ENCODE assay signal across 21 cellular contexts in genomic region chr1:202662081-202662480, GRCh38. TPM values are rescaled to one million over a fixed set of nuclear protein-coding genes. Genes with fewer than 3 reads are reported as not detected.
DNase-seq lines count a peak whose midpoint lies in the region; ATAC-seq and TF ChIP-seq lines count a peak whose summit lies in the region.
"Had no signal": no experiment of that assay in that cellular context is flagged by ENCODE, and none has a peak within 500 bp of the region (broad histone marks: within the 10 kb centered on the region; RNA-seq: fewer than 3 reads in every experiment).

No MANE protein-coding gene starts in this region.

- DNase-seq in DMS153 treated with DMSO at 0.1 percent for 48 hours (lab: John Stamatoyannopoulos, UW; ENCODE audit: unreplicated experiment) (peak; percentile 91), NCI-H1092 (lab: John Stamatoyannopoulos, UW) (peak; percentile 53), NCI-H345 (lab: John Stamatoyannopoulos, UW) (peak; percentile 68), dermis blood vessel endothelial cell (peak; percentile 33), GM03348 (ENCODE audit: low spot score) (no peak), Calu3 (no peak), NCI-H128 (lab: John Stamatoyannopoulos, UW; ENCODE audit: unreplicated experiment) (no peak)
- DNase-seq: activated CD4-positive, alpha-beta T cell treated with anti-CD3 and anti-CD28 coated beads for 4 hours; activated CD8-positive, alpha-beta memory T cell treated with anti-CD3 and anti-CD28 coated beads, Interleukin-2, amount 10 ng/mL, durations not matched to agents 7 days and 5 days; brain microvascular endothelial cell; DND-41; erythroblast; gastrocnemius medialis; left cardiac atrium; midbrain; PC-9; retina had no signal

- H3K4me3 Mint-ChIP-seq in Calu3 (ENCODE audit: low read depth, unreplicated experiment), result no peak overlapping the region
- H3K4me3 Mint-ChIP-seq: activated CD8-positive, alpha-beta memory T cell treated with anti-CD3 and anti-CD28 coated beads, Interleukin-2, amount 10 ng/mL, durations not matched to agents 7 days and 5 days; activated T-helper 17 cell treated with anti-CD3 and anti-CD28 coated beads, Interleukin-2, amount 50 U/mL, for 72 hours; stimulated activated effector memory CD8-positive, alpha-beta T cell treated with anti-CD3 and anti-CD28 coated beads, Interleukin-12 subunit alpha, Interleukin-12 subunit beta, amount 100 ng/mL, for 72 hours had no signal

- no peak overlapping the region for H3K27ac Mint-ChIP-seq in Calu3 (ENCODE audit: unreplicated experiment)
- H3K27ac Mint-ChIP-seq: activated CD8-positive, alpha-beta memory T cell treated with anti-CD3 and anti-CD28 coated beads, Interleukin-2, amount 10 ng/mL, durations not matched to agents 7 days and 5 days; activated T-helper 17 cell treated with anti-CD3 and anti-CD28 coated beads, Interleukin-2, amount 50 U/mL, for 72 hours; stimulated activated effector memory CD8-positive, alpha-beta T cell treated with anti-CD3 and anti-CD28 coated beads, Interleukin-12 subunit alpha, Interleukin-12 subunit beta, amount 100 ng/mL, for 72 hours had no signal

- CTCF ChIA-PET in Calu3 (lab: Charles Lee), result interaction anchor here (1.2 kb wide), 1 partner anchor 31 kb away, joined by 3 read pairs; no protein-coding TSS in a partner anchor

- peaks cover 18% of the 10 kb centered on the region for H3K4me1 Mint-ChIP-seq in Calu3 (ENCODE audit: low read depth, unreplicated experiment)
- H3K4me1 Mint-ChIP-seq: activated T-helper 17 cell treated with anti-CD3 and anti-CD28 coated beads, Interleukin-2, amount 50 U/mL, for 72 hours; stimulated activated effector memory CD8-positive, alpha-beta T cell treated with anti-CD3 and anti-CD28 coated beads, Interleukin-12 subunit alpha, Interleukin-12 subunit beta, amount 100 ng/mL, for 72 hours had no signal

- intact Hi-C loops in Calu3 (cut with micrococcal nuclease; ENCODE audit: unreplicated experiment), result no loop called here

- no peak for TF ChIP-seq CTCF in Calu3 (IDR thresholded peaks at IDR 0.05; ENCODE audit: unreplicated experiment)

- H3K27me3 Mint-ChIP-seq in Calu3 (ENCODE audit: unreplicated experiment), result peaks cover 100% of the 10 kb centered on the region

- BruUV-seq in Calu3 (replicated peaks; lab: Mats Ljungman, UMichigan), result no TSS peak

- no peaks in the 10 kb centered on the region for H3K9me3 Mint-ChIP-seq in Calu3 (ENCODE audit: low read depth, unreplicated experiment)
- H3K9me3 Mint-ChIP-seq: activated T-helper 17 cell treated with anti-CD3 and anti-CD28 coated beads, Interleukin-2, amount 50 U/mL, for 72 hours; stimulated activated effector memory CD8-positive, alpha-beta T cell treated with anti-CD3 and anti-CD28 coated beads, Interleukin-12 subunit alpha, Interleukin-12 subunit beta, amount 100 ng/mL, for 72 hours had no signal

- no peak for ATAC-seq in HG03095 (IDR thresholded peaks at IDR 0.05; ENCODE audit: unreplicated experiment)
- ATAC-seq: activated CD8-positive, alpha-beta memory T cell treated with anti-CD3 and anti-CD28 coated beads, Interleukin-2, amount 10 ng/mL, durations not matched to agents 7 days and 5 days; activated T-helper 17 cell treated with anti-CD3 and anti-CD28 coated beads, Interleukin-2, amount 50 U/mL, for 72 hours; gastrocnemius medialis; left cardiac atrium; stimulated activated effector memory CD8-positive, alpha-beta T cell treated with anti-CD3 and anti-CD28 coated beads, Interleukin-12 subunit alpha, Interleukin-12 subunit beta, amount 100 ng/mL, for 72 hours had no signal

- H3K36me3 Mint-ChIP-seq in Calu3 (ENCODE audit: insufficient read depth, unreplicated experiment), result no peaks in the 10 kb centered on the region
- H3K36me3 Mint-ChIP-seq: activated CD8-positive, alpha-beta memory T cell treated with anti-CD3 and anti-CD28 coated beads, Interleukin-2, amount 10 ng/mL, durations not matched to agents 7 days and 5 days; stimulated activated effector memory CD8-positive, alpha-beta T cell treated with anti-CD3 and anti-CD28 coated beads, Interleukin-12 subunit alpha, Interleukin-12 subunit beta, amount 100 ng/mL, for 72 hours had no signal

RNA-seq across cellular contexts. Expression of gene SYT2, which starts 48.2 kb away (rescaled TPM):
- total RNA-seq in dermis blood vessel endothelial cell (under 0.01 TPM in 1 of 2 replicates, not detected in the other), Calu3 (2022) (not detected in 2 replicates)
- total RNA-seq: activated CD8-positive, alpha-beta memory T cell treated with anti-CD3 and anti-CD28 coated beads, Interleukin-2, amount 10 ng/mL, durations not matched to agents 7 days and 5 days; gastrocnemius medialis; left cardiac atrium; NCI-H460 had no signal

Comparison
In these comparisons a context has a peak if more than half of its experiments do, and no peak if none do; other contexts are left out.
1. DNase-seq: peak in DMS153 treated with DMSO at 0.1 percent for 48 hours (single experiment), NCI-H1092 (single experiment), NCI-H345 (single experiment) and dermis blood vessel endothelial cell (single experiment); none in GM03348 (single experiment), Calu3 (single experiment) and NCI-H128 (single experiment).